Comparison of ENCODE assay signal across 2 cellular contexts in genomic region chr7:82050134-82050533, GRCh38.
TF ChIP-seq lines count a peak whose summit lies in the region.

No MANE protein-coding gene starts in this region.

TF ChIP-seq in A549, 52 proteins besides CTCF, POLR2A, EP300 and RAD21 (continued from another document):
- TF ChIP-seq PBX3 (IDR thresholded peaks at IDR 0.05) (peak; percentile 90), JUNB (IDR thresholded peaks at IDR 0.05) (peak; percentile 99), E2F6 (IDR thresholded peaks at IDR 0.05; ENCODE audit: borderline replicate concordance, low read depth) (no peak), POLR2AphosphoS2 (conservative IDR thresholded peaks at IDR 0.05; ENCODE audit: low read length) (no peak), MAX (IDR thresholded peaks at IDR 0.05) (peak; percentile 78), SMC3 (IDR thresholded peaks at IDR 0.05) (peak; percentile 37; the same call in 2 of the 3 replicates), FOXS1 (CRISPR knock-in tag; IDR thresholded peaks at IDR 0.05) (no peak), FOSB (CRISPR knock-in tag; IDR thresholded peaks at IDR 0.05) (no peak), RARB (CRISPR knock-in tag; IDR thresholded peaks at IDR 0.05) (0 out of 2 replicates have a peak, but pooled peaks have one; percentile 50), ATOH8 (CRISPR knock-in tag; IDR thresholded peaks at IDR 0.05; ENCODE audit: low read depth) (no peak), CHD2 (IDR thresholded peaks at IDR 0.05; ENCODE audit: low read length, partially characterized antibody) (no peak), HEYL (CRISPR knock-in tag; IDR thresholded peaks at IDR 0.05) (no peak), MYC (IDR thresholded peaks at IDR 0.05; ENCODE audit: borderline replicate concordance, low read length) (no peak), RNF2 (IDR thresholded peaks at IDR 0.05; ENCODE audit: borderline replicate concordance, low read depth) (no peak), ZFP36 (IDR thresholded peaks at IDR 0.05; ENCODE audit: borderline replicate concordance, partially characterized antibody) (no peak), CEBPB (IDR thresholded peaks at IDR 0.05) (peak; percentile 80 to 89), GATA3 (IDR thresholded peaks at IDR 0.05; ENCODE audit: borderline replicate concordance) (peak; percentile 98), KDM1A (IDR thresholded peaks at IDR 0.05; ENCODE audit: low read depth) (no peak)
- TF ChIP-seq, protein P1, sequence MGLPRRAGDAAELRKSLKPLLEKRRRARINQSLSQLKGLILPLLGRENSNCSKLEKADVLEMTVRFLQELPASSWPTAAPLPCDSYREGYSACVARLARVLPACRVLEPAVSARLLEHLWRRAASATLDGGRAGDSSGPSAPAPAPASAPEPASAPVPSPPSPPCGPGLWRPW (IDR thresholded peaks at IDR 0.05), result 0 out of 2 replicates have a peak, but pooled peaks have one; percentile 58

TF ChIP-seq in HEK293, 187 proteins besides CTCF, POLR2A, EP300 and RAD21 (continued from another document):
- TF ChIP-seq ZNF366 (tag by site-specific recombination; conservative IDR thresholded peaks at IDR 0.05), result no peak
- TF ChIP-seq GLIS1 (tag by site-specific recombination; IDR thresholded peaks at IDR 0.05), result peak; percentile 92
- TF ChIP-seq ZNF843 (tag by site-specific recombination; IDR thresholded peaks at IDR 0.05), result peak; percentile 53; the same call in 1 of the 2 replicates
- 0 out of 2 replicates have a peak, but pooled peaks have one; percentile 38 for TF ChIP-seq IKZF3 (tag by site-specific recombination; IDR thresholded peaks at IDR 0.05)
- TF ChIP-seq ZNF629 (tag by site-specific recombination; IDR thresholded peaks at IDR 0.05), result 0 out of 2 replicates have a peak, but pooled peaks have one; percentile 18
